In the genomic region with DNA sequence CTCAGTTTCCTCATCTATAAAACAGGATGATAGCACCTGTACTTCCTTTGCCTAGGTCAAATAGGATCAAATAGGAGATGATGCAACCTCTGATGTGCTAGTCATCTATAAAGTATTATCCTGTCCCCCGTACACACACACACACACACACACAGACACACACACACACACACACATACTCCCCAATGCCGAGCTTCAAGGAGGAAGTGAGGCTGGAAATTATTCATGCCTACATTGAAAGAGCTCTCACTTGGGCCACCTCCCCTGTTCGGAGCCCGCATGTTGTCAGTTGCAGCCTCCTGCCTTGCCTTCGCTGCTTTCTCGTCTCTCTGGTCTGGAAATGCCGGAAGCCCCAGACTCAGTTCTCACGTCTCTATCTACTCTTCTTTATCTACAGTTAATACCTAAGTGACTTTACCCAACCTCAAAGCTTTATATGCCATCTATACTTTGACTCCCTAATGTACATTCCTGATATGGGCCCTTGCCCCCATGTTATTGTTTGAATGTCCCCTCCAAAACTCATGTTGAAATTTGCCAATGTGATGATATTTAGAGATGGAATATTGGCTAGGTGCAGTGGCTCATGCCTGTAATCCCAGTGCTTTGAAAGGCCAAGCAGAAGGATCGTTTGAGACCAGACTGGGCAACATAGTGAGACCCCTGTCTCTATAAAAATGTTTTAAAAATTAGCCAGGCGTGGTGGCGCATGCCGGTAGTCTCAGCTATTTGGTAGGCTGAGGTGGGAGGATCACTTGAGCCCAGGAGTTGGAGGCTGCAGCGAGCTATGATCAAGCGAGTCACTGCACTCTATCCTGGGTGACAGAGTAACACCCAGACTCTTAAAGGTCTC, we compare ENCODE assay signal across 1 cellular context.
TF ChIP-seq lines count a peak whose summit lies in the region.

No MANE protein-coding gene starts in this region.

TF ChIP-seq in K562, 482 proteins besides CTCF, POLR2A, EP300 and RAD21 (continued from another document and continues in another):
- TF ChIP-seq, protein P1, sequence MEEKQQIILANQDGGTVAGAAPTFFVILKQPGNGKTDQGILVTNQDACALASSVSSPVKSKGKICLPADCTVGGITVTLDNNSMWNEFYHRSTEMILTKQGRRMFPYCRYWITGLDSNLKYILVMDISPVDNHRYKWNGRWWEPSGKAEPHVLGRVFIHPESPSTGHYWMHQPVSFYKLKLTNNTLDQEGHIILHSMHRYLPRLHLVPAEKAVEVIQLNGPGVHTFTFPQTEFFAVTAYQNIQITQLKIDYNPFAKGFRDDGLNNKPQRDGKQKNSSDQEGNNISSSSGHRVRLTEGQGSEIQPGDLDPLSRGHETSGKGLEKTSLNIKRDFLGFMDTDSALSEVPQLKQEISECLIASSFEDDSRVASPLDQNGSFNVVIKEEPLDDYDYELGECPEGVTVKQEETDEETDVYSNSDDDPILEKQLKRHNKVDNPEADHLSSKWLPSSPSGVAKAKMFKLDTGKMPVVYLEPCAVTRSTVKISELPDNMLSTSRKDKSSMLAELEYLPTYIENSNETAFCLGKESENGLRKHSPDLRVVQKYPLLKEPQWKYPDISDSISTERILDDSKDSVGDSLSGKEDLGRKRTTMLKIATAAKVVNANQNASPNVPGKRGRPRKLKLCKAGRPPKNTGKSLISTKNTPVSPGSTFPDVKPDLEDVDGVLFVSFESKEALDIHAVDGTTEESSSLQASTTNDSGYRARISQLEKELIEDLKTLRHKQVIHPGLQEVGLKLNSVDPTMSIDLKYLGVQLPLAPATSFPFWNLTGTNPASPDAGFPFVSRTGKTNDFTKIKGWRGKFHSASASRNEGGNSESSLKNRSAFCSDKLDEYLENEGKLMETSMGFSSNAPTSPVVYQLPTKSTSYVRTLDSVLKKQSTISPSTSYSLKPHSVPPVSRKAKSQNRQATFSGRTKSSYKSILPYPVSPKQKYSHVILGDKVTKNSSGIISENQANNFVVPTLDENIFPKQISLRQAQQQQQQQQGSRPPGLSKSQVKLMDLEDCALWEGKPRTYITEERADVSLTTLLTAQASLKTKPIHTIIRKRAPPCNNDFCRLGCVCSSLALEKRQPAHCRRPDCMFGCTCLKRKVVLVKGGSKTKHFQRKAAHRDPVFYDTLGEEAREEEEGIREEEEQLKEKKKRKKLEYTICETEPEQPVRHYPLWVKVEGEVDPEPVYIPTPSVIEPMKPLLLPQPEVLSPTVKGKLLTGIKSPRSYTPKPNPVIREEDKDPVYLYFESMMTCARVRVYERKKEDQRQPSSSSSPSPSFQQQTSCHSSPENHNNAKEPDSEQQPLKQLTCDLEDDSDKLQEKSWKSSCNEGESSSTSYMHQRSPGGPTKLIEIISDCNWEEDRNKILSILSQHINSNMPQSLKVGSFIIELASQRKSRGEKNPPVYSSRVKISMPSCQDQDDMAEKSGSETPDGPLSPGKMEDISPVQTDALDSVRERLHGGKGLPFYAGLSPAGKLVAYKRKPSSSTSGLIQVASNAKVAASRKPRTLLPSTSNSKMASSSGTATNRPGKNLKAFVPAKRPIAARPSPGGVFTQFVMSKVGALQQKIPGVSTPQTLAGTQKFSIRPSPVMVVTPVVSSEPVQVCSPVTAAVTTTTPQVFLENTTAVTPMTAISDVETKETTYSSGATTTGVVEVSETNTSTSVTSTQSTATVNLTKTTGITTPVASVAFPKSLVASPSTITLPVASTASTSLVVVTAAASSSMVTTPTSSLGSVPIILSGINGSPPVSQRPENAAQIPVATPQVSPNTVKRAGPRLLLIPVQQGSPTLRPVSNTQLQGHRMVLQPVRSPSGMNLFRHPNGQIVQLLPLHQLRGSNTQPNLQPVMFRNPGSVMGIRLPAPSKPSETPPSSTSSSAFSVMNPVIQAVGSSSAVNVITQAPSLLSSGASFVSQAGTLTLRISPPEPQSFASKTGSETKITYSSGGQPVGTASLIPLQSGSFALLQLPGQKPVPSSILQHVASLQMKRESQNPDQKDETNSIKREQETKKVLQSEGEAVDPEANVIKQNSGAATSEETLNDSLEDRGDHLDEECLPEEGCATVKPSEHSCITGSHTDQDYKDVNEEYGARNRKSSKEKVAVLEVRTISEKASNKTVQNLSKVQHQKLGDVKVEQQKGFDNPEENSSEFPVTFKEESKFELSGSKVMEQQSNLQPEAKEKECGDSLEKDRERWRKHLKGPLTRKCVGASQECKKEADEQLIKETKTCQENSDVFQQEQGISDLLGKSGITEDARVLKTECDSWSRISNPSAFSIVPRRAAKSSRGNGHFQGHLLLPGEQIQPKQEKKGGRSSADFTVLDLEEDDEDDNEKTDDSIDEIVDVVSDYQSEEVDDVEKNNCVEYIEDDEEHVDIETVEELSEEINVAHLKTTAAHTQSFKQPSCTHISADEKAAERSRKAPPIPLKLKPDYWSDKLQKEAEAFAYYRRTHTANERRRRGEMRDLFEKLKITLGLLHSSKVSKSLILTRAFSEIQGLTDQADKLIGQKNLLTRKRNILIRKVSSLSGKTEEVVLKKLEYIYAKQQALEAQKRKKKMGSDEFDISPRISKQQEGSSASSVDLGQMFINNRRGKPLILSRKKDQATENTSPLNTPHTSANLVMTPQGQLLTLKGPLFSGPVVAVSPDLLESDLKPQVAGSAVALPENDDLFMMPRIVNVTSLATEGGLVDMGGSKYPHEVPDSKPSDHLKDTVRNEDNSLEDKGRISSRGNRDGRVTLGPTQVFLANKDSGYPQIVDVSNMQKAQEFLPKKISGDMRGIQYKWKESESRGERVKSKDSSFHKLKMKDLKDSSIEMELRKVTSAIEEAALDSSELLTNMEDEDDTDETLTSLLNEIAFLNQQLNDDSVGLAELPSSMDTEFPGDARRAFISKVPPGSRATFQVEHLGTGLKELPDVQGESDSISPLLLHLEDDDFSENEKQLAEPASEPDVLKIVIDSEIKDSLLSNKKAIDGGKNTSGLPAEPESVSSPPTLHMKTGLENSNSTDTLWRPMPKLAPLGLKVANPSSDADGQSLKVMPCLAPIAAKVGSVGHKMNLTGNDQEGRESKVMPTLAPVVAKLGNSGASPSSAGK (IDR thresholded peaks at IDR 0.05) = peak; percentile 28
- no peak for TF ChIP-seq BCL6 (CRISPR knock-in tag; IDR thresholded peaks at IDR 0.05)
- no peak for TF ChIP-seq TCF3 (CRISPR knock-in tag; IDR thresholded peaks at IDR 0.05)
- TF ChIP-seq ZBED1 (IDR thresholded peaks at IDR 0.05) = no peak
- TF ChIP-seq, protein P2, sequence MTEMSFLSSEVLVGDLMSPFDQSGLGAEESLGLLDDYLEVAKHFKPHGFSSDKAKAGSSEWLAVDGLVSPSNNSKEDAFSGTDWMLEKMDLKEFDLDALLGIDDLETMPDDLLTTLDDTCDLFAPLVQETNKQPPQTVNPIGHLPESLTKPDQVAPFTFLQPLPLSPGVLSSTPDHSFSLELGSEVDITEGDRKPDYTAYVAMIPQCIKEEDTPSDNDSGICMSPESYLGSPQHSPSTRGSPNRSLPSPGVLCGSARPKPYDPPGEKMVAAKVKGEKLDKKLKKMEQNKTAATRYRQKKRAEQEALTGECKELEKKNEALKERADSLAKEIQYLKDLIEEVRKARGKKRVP (CRISPR knock-in tag; IDR thresholded peaks at IDR 0.05) = peak; percentile 86
- no peak for TF ChIP-seq NFRKB (IDR thresholded peaks at IDR 0.05; ENCODE audit: low read depth)
- no peak for TF ChIP-seq MCM5 (IDR thresholded peaks at IDR 0.05; ENCODE audit: low read depth)
- no peak for TF ChIP-seq MED1 (CRISPR knock-in tag; IDR thresholded peaks at IDR 0.05; ENCODE audit: borderline replicate concordance)
- TF ChIP-seq, protein P3, sequence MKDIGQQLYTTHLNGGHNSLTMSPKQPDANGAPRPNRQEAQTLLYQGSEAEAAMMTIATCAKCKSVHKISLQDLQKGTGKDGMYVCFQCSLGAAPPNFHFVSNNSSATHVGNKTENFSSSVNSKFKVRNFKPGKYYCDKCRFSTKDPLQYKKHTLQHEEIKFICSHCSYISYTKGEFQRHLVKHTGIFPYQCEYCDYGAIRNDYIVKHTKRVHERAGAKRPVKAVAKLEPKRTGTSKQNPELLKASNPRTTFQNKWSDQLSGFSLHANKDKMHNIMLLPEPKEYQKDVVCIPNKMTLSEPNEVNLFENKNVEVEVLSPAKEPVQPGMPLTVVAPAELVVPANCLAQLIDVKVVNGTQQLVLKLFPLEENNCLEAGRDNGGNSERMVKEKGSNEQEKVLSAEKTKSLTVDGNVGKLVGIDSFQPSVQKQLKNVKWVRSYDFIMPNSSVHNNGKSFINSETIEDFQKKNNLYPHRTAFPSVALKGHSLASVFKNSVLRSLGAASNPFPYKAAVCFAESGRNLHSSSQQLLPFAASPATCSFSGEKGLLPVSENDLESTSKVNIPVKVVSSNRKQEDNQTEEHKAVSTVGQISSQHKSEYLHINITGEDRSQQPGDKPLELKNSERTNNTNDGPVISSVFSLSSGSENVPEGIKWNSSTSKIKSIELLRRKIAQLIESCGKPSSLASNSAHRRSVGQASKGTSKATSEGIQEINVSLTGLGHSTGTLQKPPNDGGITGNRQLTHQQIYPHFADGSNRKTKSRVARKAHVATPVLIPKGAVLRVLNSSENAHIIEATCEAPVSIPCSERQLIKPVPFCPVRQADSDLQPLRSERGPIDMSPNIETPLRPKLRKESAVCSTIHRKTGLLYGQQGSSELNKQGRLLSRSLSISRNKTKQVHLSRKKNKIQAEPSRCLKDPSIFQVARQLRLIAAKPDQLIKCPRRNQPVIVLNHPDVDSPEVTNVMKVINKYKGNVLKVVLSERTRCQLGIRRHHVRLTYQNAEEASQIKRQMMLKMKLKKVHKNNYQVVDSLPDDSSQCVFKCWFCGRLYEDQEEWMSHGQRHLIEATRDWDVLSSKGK (CRISPR knock-in tag; IDR thresholded peaks at IDR 0.05) = no peak
- no peak for TF ChIP-seq RB1 (IDR thresholded peaks at IDR 0.05; ENCODE audit: low read depth)
- no peak for TF ChIP-seq SRSF3 (IDR thresholded peaks at IDR 0.05; ENCODE audit: insufficient read depth, low read length)
- no peak for TF ChIP-seq TCFL5 (CRISPR knock-in tag; conservative IDR thresholded peaks at IDR 0.05)
- TF ChIP-seq, protein P4, sequence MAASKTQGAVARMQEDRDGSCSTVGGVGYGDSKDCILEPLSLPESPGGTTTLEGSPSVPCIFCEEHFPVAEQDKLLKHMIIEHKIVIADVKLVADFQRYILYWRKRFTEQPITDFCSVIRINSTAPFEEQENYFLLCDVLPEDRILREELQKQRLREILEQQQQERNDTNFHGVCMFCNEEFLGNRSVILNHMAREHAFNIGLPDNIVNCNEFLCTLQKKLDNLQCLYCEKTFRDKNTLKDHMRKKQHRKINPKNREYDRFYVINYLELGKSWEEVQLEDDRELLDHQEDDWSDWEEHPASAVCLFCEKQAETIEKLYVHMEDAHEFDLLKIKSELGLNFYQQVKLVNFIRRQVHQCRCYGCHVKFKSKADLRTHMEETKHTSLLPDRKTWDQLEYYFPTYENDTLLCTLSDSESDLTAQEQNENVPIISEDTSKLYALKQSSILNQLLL (CRISPR knock-in tag; IDR thresholded peaks at IDR 0.05; ENCODE audit: borderline replicate concordance) = no peak
- TF ChIP-seq PHF8 (IDR thresholded peaks at IDR 0.05; ENCODE audit: borderline replicate concordance, low read length) = no peak
- TF ChIP-seq, protein P5, sequence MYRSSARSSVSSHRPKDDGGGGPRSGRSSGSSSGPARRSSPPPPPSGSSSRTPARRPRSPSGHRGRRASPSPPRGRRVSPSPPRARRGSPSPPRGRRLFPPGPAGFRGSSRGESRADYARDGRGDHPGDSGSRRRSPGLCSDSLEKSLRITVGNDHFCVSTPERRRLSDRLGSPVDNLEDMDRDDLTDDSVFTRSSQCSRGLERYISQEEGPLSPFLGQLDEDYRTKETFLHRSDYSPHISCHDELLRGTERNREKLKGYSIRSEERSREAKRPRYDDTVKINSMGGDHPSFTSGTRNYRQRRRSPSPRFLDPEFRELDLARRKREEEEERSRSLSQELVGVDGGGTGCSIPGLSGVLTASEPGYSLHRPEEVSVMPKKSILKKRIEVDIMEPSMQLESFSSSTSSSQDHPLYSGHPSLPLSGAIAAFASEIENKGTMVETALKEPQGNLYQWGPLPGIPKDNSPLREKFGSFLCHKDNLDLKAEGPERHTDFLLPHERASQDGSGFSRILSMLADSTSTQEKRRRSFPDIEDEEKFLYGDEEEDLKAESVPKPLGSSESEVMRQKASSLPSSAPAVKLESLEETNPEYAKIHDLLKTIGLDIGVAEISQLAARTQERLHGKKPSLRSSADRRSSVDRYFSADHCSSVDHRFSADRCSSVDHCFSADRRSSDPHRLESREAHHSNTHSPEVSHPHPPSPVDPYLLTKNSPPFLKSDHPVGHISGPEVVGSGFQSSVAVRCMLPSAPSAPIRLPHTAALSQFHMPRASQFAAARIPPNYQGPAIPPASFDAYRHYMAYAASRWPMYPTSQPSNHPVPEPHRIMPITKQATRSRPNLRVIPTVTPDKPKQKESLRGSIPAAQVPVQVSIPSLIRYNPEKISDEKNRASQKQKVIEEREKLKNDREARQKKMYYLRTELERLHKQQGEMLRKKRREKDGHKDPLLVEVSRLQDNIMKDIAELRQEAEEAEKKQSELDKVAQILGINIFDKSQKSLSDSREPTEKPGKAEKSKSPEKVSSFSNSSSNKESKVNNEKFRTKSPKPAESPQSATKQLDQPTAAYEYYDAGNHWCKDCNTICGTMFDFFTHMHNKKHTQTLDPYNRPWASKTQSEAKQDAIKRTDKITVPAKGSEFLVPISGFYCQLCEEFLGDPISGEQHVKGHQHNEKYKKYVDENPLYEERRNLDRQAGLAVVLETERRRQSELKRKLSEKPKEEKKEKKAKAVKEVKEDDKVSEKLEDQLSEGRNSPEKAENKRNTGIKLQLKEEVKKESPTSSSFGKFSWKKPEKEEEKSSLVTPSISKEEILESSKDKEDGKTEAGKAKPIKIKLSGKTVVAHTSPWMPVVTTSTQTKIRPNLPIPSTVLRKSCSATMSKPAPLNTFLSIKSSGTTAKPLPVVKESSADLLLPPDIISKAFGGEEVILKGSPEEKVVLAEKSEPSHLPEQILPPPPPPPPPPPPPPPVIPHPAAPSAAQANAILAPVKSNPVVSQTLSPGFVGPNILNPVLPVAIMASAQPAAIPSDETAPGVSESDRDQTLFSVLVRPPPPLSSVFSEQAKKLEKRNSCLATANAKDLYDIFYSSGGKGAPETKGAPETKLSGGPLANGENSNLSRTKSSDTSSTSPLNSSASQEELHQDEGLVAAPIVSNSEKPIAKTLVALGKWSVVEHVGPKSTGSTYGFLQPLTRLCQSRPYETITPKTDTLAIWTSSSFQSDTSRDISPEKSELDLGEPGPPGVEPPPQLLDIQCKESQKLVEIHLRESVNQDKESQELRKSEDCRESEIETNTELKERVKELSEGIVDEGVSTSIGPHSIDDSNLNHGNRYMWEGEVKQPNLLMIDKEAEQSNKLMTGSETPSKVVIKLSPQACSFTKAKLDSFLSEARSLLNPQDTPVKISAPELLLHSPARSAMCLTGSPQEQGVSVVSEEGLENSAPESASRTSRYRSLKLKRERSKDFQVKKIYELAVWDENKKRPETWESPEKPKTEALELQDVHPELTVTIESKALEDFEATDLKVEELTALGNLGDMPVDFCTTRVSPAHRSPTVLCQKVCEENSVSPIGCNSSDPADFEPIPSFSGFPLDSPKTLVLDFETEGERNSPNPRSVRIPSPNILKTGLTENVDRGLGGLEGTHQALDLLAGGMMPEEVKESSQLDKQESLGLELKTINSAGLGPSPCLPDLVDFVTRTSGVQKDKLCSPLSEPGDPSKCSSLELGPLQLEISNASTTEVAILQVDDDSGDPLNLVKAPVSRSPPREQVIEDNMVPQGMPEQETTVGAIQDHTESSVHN (IDR thresholded peaks at IDR 0.05; ENCODE audit: borderline replicate concordance in 1 of 2, low read depth in 1 of 2) = peak in 1 of 2 experiments; percentile 74; a peak in 2 of 4 replicates
- TF ChIP-seq, protein P6, sequence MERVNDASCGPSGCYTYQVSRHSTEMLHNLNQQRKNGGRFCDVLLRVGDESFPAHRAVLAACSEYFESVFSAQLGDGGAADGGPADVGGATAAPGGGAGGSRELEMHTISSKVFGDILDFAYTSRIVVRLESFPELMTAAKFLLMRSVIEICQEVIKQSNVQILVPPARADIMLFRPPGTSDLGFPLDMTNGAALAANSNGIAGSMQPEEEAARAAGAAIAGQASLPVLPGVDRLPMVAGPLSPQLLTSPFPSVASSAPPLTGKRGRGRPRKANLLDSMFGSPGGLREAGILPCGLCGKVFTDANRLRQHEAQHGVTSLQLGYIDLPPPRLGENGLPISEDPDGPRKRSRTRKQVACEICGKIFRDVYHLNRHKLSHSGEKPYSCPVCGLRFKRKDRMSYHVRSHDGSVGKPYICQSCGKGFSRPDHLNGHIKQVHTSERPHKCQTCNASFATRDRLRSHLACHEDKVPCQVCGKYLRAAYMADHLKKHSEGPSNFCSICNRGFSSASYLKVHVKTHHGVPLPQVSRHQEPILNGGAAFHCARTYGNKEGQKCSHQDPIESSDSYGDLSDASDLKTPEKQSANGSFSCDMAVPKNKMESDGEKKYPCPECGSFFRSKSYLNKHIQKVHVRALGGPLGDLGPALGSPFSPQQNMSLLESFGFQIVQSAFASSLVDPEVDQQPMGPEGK (CRISPR knock-in tag; IDR thresholded peaks at IDR 0.05; ENCODE audit: borderline replicate concordance) = no peak
